ENCODE assay signal across 9 cellular contexts in the genomic region with DNA sequence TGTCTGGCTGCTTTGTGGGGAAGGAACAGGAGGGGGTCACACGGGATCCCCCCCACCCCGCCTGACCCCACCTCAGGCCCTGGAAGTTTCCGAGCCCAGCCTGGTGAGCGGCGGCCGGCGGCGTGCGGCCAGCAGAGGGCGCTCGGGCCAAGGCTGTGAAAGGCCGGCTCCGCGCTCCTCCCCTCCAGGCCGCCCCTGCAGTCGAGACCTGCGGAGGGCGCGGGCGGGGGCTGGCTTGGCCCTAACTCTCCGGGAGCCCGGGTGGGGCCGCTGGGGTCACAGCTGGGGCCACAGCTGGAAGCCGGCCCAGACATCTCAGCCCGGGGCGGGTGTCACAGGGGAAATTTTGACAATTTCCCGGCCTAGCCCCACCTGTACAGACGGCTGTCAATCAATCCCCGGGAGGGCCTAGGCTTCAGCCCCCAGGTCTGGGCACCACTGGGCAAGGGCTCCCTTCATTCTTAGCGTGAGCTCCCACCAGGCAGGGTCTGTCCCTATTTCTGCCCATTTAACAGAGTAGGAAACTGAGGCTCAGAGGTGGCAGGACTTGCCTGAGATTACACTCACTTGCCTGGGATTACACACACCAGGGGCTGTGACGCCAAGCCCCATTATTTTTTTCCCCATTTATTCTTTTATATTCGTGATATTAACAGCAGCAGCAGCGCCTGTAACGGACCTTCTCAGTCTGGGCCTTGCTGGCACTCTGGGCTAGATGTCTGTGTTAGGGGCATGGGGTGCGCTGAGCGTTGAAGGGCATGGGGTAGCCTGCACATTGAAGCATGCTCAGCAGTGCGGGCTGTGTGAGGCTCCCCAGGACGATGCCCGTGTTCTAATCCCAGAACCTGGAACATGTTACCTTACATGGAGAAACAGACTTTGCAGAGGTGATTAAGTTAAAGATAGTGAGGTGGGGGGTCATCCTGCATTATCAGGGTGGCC. TPM values are rescaled to one million over a fixed set of nuclear protein-coding genes. Genes with fewer than 3 reads are reported as not detected.
DNase-seq lines count a peak whose midpoint lies in the region; ATAC-seq lines count a peak whose summit lies in the region.
"Had no signal": no experiment of that assay in that cellular context is flagged by ENCODE, and none has a peak within 500 bp of the region (broad histone marks: within the 10 kb centered on the region; RNA-seq: fewer than 3 reads in every experiment).

No MANE protein-coding gene starts in this region.

- H3K27me3 Mint-ChIP-seq in activated CD8-positive, alpha-beta T cell treated with anti-CD3 and anti-CD28 coated beads, Interleukin-2, amount 10 ng/mL, durations not matched to agents 7 days and 5 days (ENCODE audit: low read depth), result peaks cover 14% of the 10 kb centered on the region

- no peak overlapping the region for H3K4me3 Mint-ChIP-seq in activated CD8-positive, alpha-beta T cell treated with anti-CD3 and anti-CD28 coated beads, Interleukin-2, amount 10 ng/mL, durations not matched to agents 7 days and 5 days

- no peaks in the 10 kb centered on the region for H3K27me3 ChIP-seq in HAP-1 (ENCODE audit: low read depth)
- H3K27me3 ChIP-seq in effector memory CD4-positive, alpha-beta T cell (replicated peaks; ENCODE audit: control insufficient read depth, insufficient read depth, low read length, poor library complexity, severe bottlenecking), result no peaks in the 10 kb centered on the region

- POLR2A ChIA-PET in activated CD8-positive, alpha-beta T cell treated with anti-CD3 and anti-CD28 coated beads, Interleukin-2, amount 10 ng/mL, durations not matched to agents 7 days and 5 days (lab: Charles Lee), result interaction anchor here (1.2 kb wide), 1 partner anchor 23 kb away, joined by 5 read pairs; the partner anchor contains the start of gene ZBP1

- CTCF ChIA-PET in activated CD8-positive, alpha-beta T cell treated with anti-CD3 and anti-CD28 coated beads, Interleukin-2, amount 10 ng/mL, durations not matched to agents 7 days and 5 days (lab: Charles Lee), result interaction anchor here (0.5 to 5.7 kb wide), 20 partner anchors 10 to 613 kb away, joined by 3 to 69 read pairs (median 6); partner anchors contain the start of gene ZBP1

- H3K9me3 ChIP-seq in HAP-1, result no peaks in the 10 kb centered on the region
- no peaks in the 10 kb centered on the region for H3K9me3 ChIP-seq in effector memory CD4-positive, alpha-beta T cell (ENCODE audit: control insufficient read depth, low read length)

- in situ Hi-C loops in Caki2 (cut with HindIII; ENCODE audit: low pct_unique_long_range_greater_than_20kb, low sequenced_read_pairs), result no loop called here
- in situ Hi-C loops in HAP-1 (cut with MboI; ENCODE audit: low sequenced_read_pairs), result loop anchor here (10.0 kb wide), 1 partner anchor 502 kb away; no protein-coding TSS in a partner anchor

- peaks cover 14% of the 10 kb centered on the region for H3K4me1 Mint-ChIP-seq in activated CD8-positive, alpha-beta T cell treated with anti-CD3 and anti-CD28 coated beads, Interleukin-2, amount 10 ng/mL, durations not matched to agents 7 days and 5 days (ENCODE audit: low read depth)

- DNase-seq in Caki2 (ENCODE audit: low read depth), result peak; percentile 39
- peak; percentile 36 to 84 for DNase-seq in HAP-1 (ENCODE audit: low spot score in 2 of 2)
- peak; percentile 3 for DNase-seq in NCI-H510A treated with DMSO at 0.1 percent for 48 hours (lab: John Stamatoyannopoulos, UW)
- peak; percentile 77 for DNase-seq in activated CD8-positive, alpha-beta T cell treated with anti-CD3 and anti-CD28 coated beads, Interleukin-2, amount 10 ng/mL, durations not matched to agents 7 days and 5 days
- DNase-seq in effector memory CD4-positive, alpha-beta T cell, result peak; percentile 44 to 63 (median 50)
- peak; percentile 92 for DNase-seq in mesenteric fat pad (ENCODE audit: low spot score)
- peak; percentile 46 to 55 for DNase-seq in stimulated activated CD8-positive, alpha-beta memory T cell treated with anti-CD3 and anti-CD28 coated beads, Interleukin-4, amount 100 ng/mL, for 4 hours (ENCODE audit: low read depth in 2 of 2, low spot score in 1 of 2)
- DNase-seq in KG1 (lab: John Stamatoyannopoulos, UW), result no peak

- peak overlapping the region; percentile 7; the same call in 1 of the 2 replicates for H3K4me3 ChIP-seq in HAP-1
- peak overlapping the region; percentile 30 for H3K4me3 ChIP-seq in effector memory CD4-positive, alpha-beta T cell (ENCODE audit: insufficient read depth, low read depth, low read length, poor library complexity, severe bottlenecking)

- H3K36me3 ChIP-seq in HAP-1 (replicated peaks), result no peaks in the 10 kb centered on the region
- no peaks in the 10 kb centered on the region for H3K36me3 ChIP-seq in effector memory CD4-positive, alpha-beta T cell (ENCODE audit: control insufficient read depth, insufficient read depth, low read length)

- H3K9me3 Mint-ChIP-seq in activated CD8-positive, alpha-beta T cell treated with anti-CD3 and anti-CD28 coated beads, Interleukin-2, amount 10 ng/mL, durations not matched to agents 7 days and 5 days (ENCODE audit: insufficient read depth), result no peaks in the 10 kb centered on the region

- no peaks in the 10 kb centered on the region for H3K4me1 ChIP-seq in HAP-1
- peaks cover 5% of the 10 kb centered on the region for H3K4me1 ChIP-seq in effector memory CD4-positive, alpha-beta T cell (ENCODE audit: control insufficient read depth, insufficient read depth, low read length, poor library complexity, severe bottlenecking)

- H3K36me3 Mint-ChIP-seq in activated CD8-positive, alpha-beta T cell treated with anti-CD3 and anti-CD28 coated beads, Interleukin-2, amount 10 ng/mL, durations not matched to agents 7 days and 5 days (ENCODE audit: low read depth), result no peaks in the 10 kb centered on the region

- peak; percentile 89 for ATAC-seq in activated CD8-positive, alpha-beta T cell treated with anti-CD3 and anti-CD28 coated beads, Interleukin-2, amount 10 ng/mL, durations not matched to agents 7 days and 5 days

- no peak overlapping the region for H3K27ac Mint-ChIP-seq in activated CD8-positive, alpha-beta T cell treated with anti-CD3 and anti-CD28 coated beads, Interleukin-2, amount 10 ng/mL, durations not matched to agents 7 days and 5 days

- H3K27ac ChIP-seq in effector memory CD4-positive, alpha-beta T cell (ENCODE audit: insufficient read depth, low read length, poor library complexity, severe bottlenecking), result no peak overlapping the region

RNA-seq across cellular contexts. Expression of gene ZBP1, which starts 23.0 kb away (rescaled TPM):
- not detected in 2 replicates for total RNA-seq in Caki2 (2014; rRNA removed; shearing (Covaris generic); ENCODE audit: low replicate concordance)
- total RNA-seq in activated CD8-positive, alpha-beta T cell treated with anti-CD3 and anti-CD28 coated beads, Interleukin-2, amount 10 ng/mL, durations not matched to agents 7 days and 5 days, result 10 to 100 TPM; 10.2 to 11.7 TPM
- 0.26 TPM for total RNA-seq in mesenteric fat pad

RNA-seq across cellular contexts. Expression of gene PCK1, which starts 36.4 kb away (rescaled TPM):
- total RNA-seq in Caki2 (2014; rRNA removed; shearing (Covaris generic); ENCODE audit: low replicate concordance), result 0.96 and 1.0 TPM in 2 replicates
- not detected for total RNA-seq in activated CD8-positive, alpha-beta T cell treated with anti-CD3 and anti-CD28 coated beads, Interleukin-2, amount 10 ng/mL, durations not matched to agents 7 days and 5 days
- total RNA-seq in mesenteric fat pad, result 331 TPM
- total RNA-seq: activated CD8-positive, alpha-beta memory T cell treated with anti-CD3 and anti-CD28 coated beads for 36 hours had no signal

Comparison
In these comparisons a context has a peak if more than half of its experiments do, and no peak if none do; other contexts are left out.
1. RNA of gene PCK1, which starts 36.4 kb away (total RNA-seq): 331 TPM in mesenteric fat pad (single experiment); 0.96 to 1.0 TPM in Caki2 and not detected in activated CD8-positive, alpha-beta T cell treated with anti-CD3 and anti-CD28 coated beads, Interleukin-2, amount 10 ng/mL, durations not matched to agents 7 days and 5 days; every median in the first group is over 100 times any median in the second.